Comparison of ENCODE assay signal across 1 cellular context in genomic region chr3:37765591-37766219, GRCh38.
TF ChIP-seq lines count a peak whose summit lies in the region.

No MANE protein-coding gene starts in this region.

TF ChIP-seq in K562, 482 proteins besides CTCF, POLR2A, EP300 and RAD21 (continued from another document and continues in another):
- TF ChIP-seq ZBTB40 (IDR thresholded peaks at IDR 0.05) (no peak), ZBTB40 (CRISPR knock-in tag; IDR thresholded peaks at IDR 0.05) (no peak), ZBTB11 (CRISPR knock-in tag; IDR thresholded peaks at IDR 0.05) (peak in 1 of 3 experiments; percentile 77; a peak in 2 of 6 replicates), PRDM10 (IDR thresholded peaks at IDR 0.05; ENCODE audit: partially characterized antibody) (no peak), HDGF (IDR thresholded peaks at IDR 0.05) (peak; percentile 36; the same call in 1 of the 2 replicates), KAT8 (IDR thresholded peaks at IDR 0.05; ENCODE audit: low read depth) (no peak), ZNF24 (IDR thresholded peaks at IDR 0.05) (peak; percentile 68; the same call in 1 of the 2 replicates), FOXA1 (IDR thresholded peaks at IDR 0.05; ENCODE audit: borderline replicate concordance) (no peak), NFE2L1 (tag; IDR thresholded peaks at IDR 0.05; ENCODE audit: borderline replicate concordance, low read depth) (no peak), ZNF134 (CRISPR knock-in tag; conservative IDR thresholded peaks at IDR 0.05) (no peak; the same call in 1 of the 2 replicates), TBL1XR1 (IDR thresholded peaks at IDR 0.05; ENCODE audit: low read length in 2 of 2) (peak; percentile 58 to 88; a peak in 3 of 4 replicates), TCF7L2 (IDR thresholded peaks at IDR 0.05; ENCODE audit: low read depth, low read length) (no peak), EGR1 (conservative IDR thresholded peaks at IDR 0.05) (peak; percentile 32; the same call in 1 of the 2 replicates), MAX (CRISPR knock-in tag; IDR thresholded peaks at IDR 0.05) (peak; percentile 72), WHSC1 (IDR thresholded peaks at IDR 0.05; ENCODE audit: low read length) (no peak), BRF2 (IDR thresholded peaks at IDR 0.05; ENCODE audit: borderline replicate concordance, insufficient read depth, insufficient read length) (no peak), ZSCAN32 (CRISPR knock-in tag; IDR thresholded peaks at IDR 0.05) (no peak; the same call in 1 of the 2 replicates), HMGXB4 (CRISPR knock-in tag; IDR thresholded peaks at IDR 0.05) (no peak), ZSCAN29 (IDR thresholded peaks at IDR 0.05) (no peak), GTF2A2 (tag; IDR thresholded peaks at IDR 0.05) (no peak), EZH2 (IDR thresholded peaks at IDR 0.05; ENCODE audit: borderline replicate concordance, low read depth, low read length) (peak; percentile 83; the same call in 1 of the 2 replicates), SP2 (IDR thresholded peaks at IDR 0.05; ENCODE audit: extremely low read depth, low read depth, low read length, poor library complexity, severe bottlenecking) (no peak), STAT6 (CRISPR knock-in tag; IDR thresholded peaks at IDR 0.05) (no peak), RBBP5 (IDR thresholded peaks at IDR 0.05; ENCODE audit: borderline replicate concordance, insufficient read depth, low read length, poor library complexity, severe bottlenecking) (no peak), HDAC3 (IDR thresholded peaks at IDR 0.05; ENCODE audit: borderline replicate concordance, partially characterized antibody) (peak; percentile 87), CSDE1 (IDR thresholded peaks at IDR 0.05) (no peak), MEF2D (tag; conservative IDR thresholded peaks at IDR 0.05; ENCODE audit: low read depth) (peak; percentile 87), SNRNP70 (optimal IDR thresholded peaks at IDR 0.05; ENCODE audit: low read depth, low read length) (no peak), KDM2B (CRISPR knock-in tag; IDR thresholded peaks at IDR 0.05) (0 out of 2 replicates have a peak, but pooled peaks have one; percentile 43), ZNF263 (CRISPR knock-in tag; IDR thresholded peaks at IDR 0.05; ENCODE audit: borderline replicate concordance) (no peak; the same call in 1 of the 2 replicates), ZNF224 (CRISPR knock-in tag; IDR thresholded peaks at IDR 0.05) (no peak)
